In the genomic region with DNA sequence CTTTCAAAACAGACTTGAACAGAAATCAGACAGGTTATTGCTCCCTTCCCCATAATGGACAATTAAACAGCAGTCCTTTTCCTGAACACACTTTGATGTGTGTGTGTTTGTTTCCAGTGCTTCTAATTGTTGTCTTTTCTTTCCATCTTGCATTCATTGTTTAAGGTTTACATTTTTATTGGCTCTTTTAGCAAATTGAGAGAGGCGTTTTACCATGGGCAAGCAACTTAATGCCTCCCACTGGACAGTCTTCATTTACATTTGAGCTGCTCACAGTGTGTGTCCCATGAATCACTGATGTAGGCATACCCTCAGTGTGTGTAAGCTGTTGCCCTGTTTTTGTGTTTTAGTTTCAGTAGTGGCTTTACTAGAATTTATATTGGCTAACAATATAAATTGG, we compare ENCODE assay signal across 17 cellular contexts.
"Had no signal": no experiment of that assay in that cellular context is flagged by ENCODE, and none has a peak within 500 bp of the region (broad histone marks: within the 10 kb centered on the region; RNA-seq: fewer than 3 reads in every experiment).

No MANE protein-coding gene starts in this region.

- H3K9me3 Mint-ChIP-seq: activated naive CD4-positive, alpha-beta T cell treated with anti-CD3 and anti-CD28 coated beads for 36 hours; activated T-helper 2 cell treated with anti-CD3 and anti-CD28 coated beads, Interferon-gamma antibody, Interleukin-2, Interleukin-4, amounts not matched to agents 10 μg/mL and 5 μg/mL and 100 μg/mL, durations not matched to agents 14 hours and 24 hours and 36 hours; mesothelial cell of epicardium; stimulated activated memory B cell treated with anti-CD40 and anti-IgM and Interleukin-4, amounts not matched to agents 10 μg/mL and 1 μg/mL and 100 μg/mL, for 72 hours; T-helper 2 cell treated with Interferon-gamma antibody and Interleukin-4, amounts not matched to agents 5 μg/mL and 100 μg/mL, for 36 hours had no signal

- DNase-seq: activated CD4-positive, alpha-beta T cell treated with anti-CD3 and anti-CD28 coated beads, Interleukin-2, amount 50 U/mL, for 1 hour; activated CD8-positive, alpha-beta memory T cell treated with anti-CD3 and anti-CD28 coated beads for 24 hours; activated naive CD4-positive, alpha-beta T cell treated with anti-CD3 and anti-CD28 coated beads for 36 hours; central memory CD4-positive, alpha-beta T cell; effector memory CD4-positive, alpha-beta T cell; foreskin fibroblast; glutamatergic neuron; hypothalamus; left colon; lower lobe of right lung; pancreas; SW 1271; thyroid gland had no signal

- H3K27ac ChIP-seq: lower lobe of right lung, pancreas, thyroid gland had no signal

- H3K27me3 ChIP-seq: pancreas, thyroid gland had no signal

- H3K27ac Mint-ChIP-seq: activated naive CD4-positive, alpha-beta T cell treated with anti-CD3 and anti-CD28 coated beads for 36 hours; activated T-helper 2 cell treated with anti-CD3 and anti-CD28 coated beads, Interferon-gamma antibody, Interleukin-2, Interleukin-4, amounts not matched to agents 10 μg/mL and 5 μg/mL and 100 μg/mL, durations not matched to agents 14 hours and 24 hours and 36 hours; mesothelial cell of epicardium; stimulated activated memory B cell treated with anti-CD40 and anti-IgM and Interleukin-4, amounts not matched to agents 10 μg/mL and 1 μg/mL and 100 μg/mL, for 72 hours; T-helper 2 cell treated with Interferon-gamma antibody and Interleukin-4, amounts not matched to agents 5 μg/mL and 100 μg/mL, for 36 hours had no signal

- H3K4me3 Mint-ChIP-seq: activated naive CD4-positive, alpha-beta T cell treated with anti-CD3 and anti-CD28 coated beads for 36 hours; mesothelial cell of epicardium; stimulated activated memory B cell treated with anti-CD40 and anti-IgM and Interleukin-4, amounts not matched to agents 10 μg/mL and 1 μg/mL and 100 μg/mL, for 72 hours; T-helper 2 cell treated with Interferon-gamma antibody and Interleukin-4, amounts not matched to agents 5 μg/mL and 100 μg/mL, for 36 hours had no signal

- H3K4me3 ChIP-seq: lower lobe of right lung, pancreas, thyroid gland had no signal

- H3K9me3 ChIP-seq: lower lobe of right lung, pancreas, thyroid gland had no signal

- H3K4me1 ChIP-seq: lower lobe of right lung, pancreas, thyroid gland had no signal

- H3K27me3 Mint-ChIP-seq: stimulated activated memory B cell treated with anti-CD40 and anti-IgM and Interleukin-4, amounts not matched to agents 10 μg/mL and 1 μg/mL and 100 μg/mL, for 72 hours had no signal

- ATAC-seq: left colon; stimulated activated memory B cell treated with anti-CD40 and anti-IgM and Interleukin-4, amounts not matched to agents 10 μg/mL and 1 μg/mL and 100 μg/mL, for 72 hours had no signal

- H3K4me1 Mint-ChIP-seq: mesothelial cell of epicardium had no signal
